ENCODE assay signal across 8 cellular contexts in genomic region chr9:136267261-136268111, GRCh38. TPM values are rescaled to one million over a fixed set of nuclear protein-coding genes. Genes with fewer than 3 reads are reported as not detected.
DNase-seq lines count a peak whose midpoint lies in the region; ATAC-seq and TF ChIP-seq lines count a peak whose summit lies in the region.

No MANE protein-coding gene starts in this region.

- H3K36me3 ChIP-seq in MG63 (no peaks in the 10 kb centered on the region), WERI-Rb-1 (no peaks in the 10 kb centered on the region), breast epithelium (no peaks in the 10 kb centered on the region), smooth muscle cell (ENCODE audit: low read depth) (no peaks in the 10 kb centered on the region)

- TF ChIP-seq CTCF in WERI-Rb-1 (IDR thresholded peaks at IDR 0.05; ENCODE audit: low read depth, low read length) (no peak), breast epithelium (IDR thresholded peaks at IDR 0.05) (no peak), smooth muscle cell (IDR thresholded peaks at IDR 0.05; ENCODE audit: borderline replicate concordance, insufficient read depth, poor library complexity, severe bottlenecking) (no peak)

- peak overlapping the region; percentile 67 for H2AFZ ChIP-seq in smooth muscle cell (ENCODE audit: low read depth)

- DNase-seq in DMS53 (lab: John Stamatoyannopoulos, UW): peak; percentile 77
- DNase-seq in MG63: peak; percentile 84
- DNase-seq in WERI-Rb-1: no peak
- peak; percentile 44 to 65 for DNase-seq in breast epithelium (ENCODE audit: low spot score in 2 of 2)
- DNase-seq in inferior parietal cortex (ENCODE audit: extremely low spot score): peak; percentile 66
- peak; percentile 62 for DNase-seq in smooth muscle cell (lab: John Stamatoyannopoulos, UW; ENCODE audit: unreplicated experiment)
- DNase-seq in NCI-H1105 treated with DMSO at 0.1 percent for 48 hours (lab: John Stamatoyannopoulos, UW): no peak

- ATAC-seq in GM21825 (IDR thresholded peaks at IDR 0.05; ENCODE audit: unreplicated experiment): peak; percentile 61

- H3K27me3 ChIP-seq in MG63: no peaks in the 10 kb centered on the region
- no peaks in the 10 kb centered on the region for H3K27me3 ChIP-seq in WERI-Rb-1 (ENCODE audit: insufficient read depth, low read depth, severe bottlenecking)
- H3K27me3 ChIP-seq in breast epithelium: no peaks in the 10 kb centered on the region
- H3K27me3 ChIP-seq in smooth muscle cell (ENCODE audit: low read depth): no peaks in the 10 kb centered on the region

- H3K27ac ChIP-seq in WERI-Rb-1 (peak overlapping the region; percentile 76), breast epithelium (peak overlapping the region in 1 of 2 donors; percentile 9), smooth muscle cell (ENCODE audit: low read depth) (no peak overlapping the region)

- no peak overlapping the region for H3K9ac ChIP-seq in smooth muscle cell (ENCODE audit: low read depth)

- peak overlapping the region; percentile 95 for H3K4me2 ChIP-seq in smooth muscle cell

- intact Hi-C loops in breast epithelium (cut with DNase I; ENCODE audit: low total_unique reads): loop anchor here (5.0 kb wide), 1 partner anchor 750 kb away; no protein-coding TSS in a partner anchor

- no peaks in the 10 kb centered on the region for H4K20me1 ChIP-seq in smooth muscle cell (ENCODE audit: low read depth)

- H3K4me1 ChIP-seq in breast epithelium (no peaks in the 10 kb centered on the region), smooth muscle cell (ENCODE audit: low read depth) (peaks cover 10% of the 10 kb centered on the region)

- H3K9me3 ChIP-seq in MG63 (0 out of 2 replicates have a peak, but pooled peaks cover 2% of the 10 kb centered on the region), WERI-Rb-1 (ENCODE audit: severe bottlenecking) (no peaks in the 10 kb centered on the region), breast epithelium (no peaks in the 10 kb centered on the region), smooth muscle cell (replicated peaks; ENCODE audit: low read depth) (no peaks in the 10 kb centered on the region)

- peak overlapping the region; percentile 28 for H3K4me3 ChIP-seq in MG63
- H3K4me3 ChIP-seq in WERI-Rb-1 (ENCODE audit: low read depth, low read length): no peak overlapping the region
- H3K4me3 ChIP-seq in breast epithelium: peak overlapping the region; percentile 35 to 65 (median 49)
- peak overlapping the region; percentile 59 for H3K4me3 ChIP-seq in smooth muscle cell

- 17% methylated on average over 43 of the region's 60 CpGs for WGBS in smooth muscle cell (ENCODE audit: low lambda C conversion rate)

- no peaks in the 10 kb centered on the region for H3F3A ChIP-seq in smooth muscle cell (ENCODE audit: low read depth)

- no peak for TF ChIP-seq POLR2A in breast epithelium (IDR thresholded peaks at IDR 0.05)

- H3K79me2 ChIP-seq in smooth muscle cell (ENCODE audit: low read depth): no peaks in the 10 kb centered on the region

RNA-seq across cellular contexts. Expression of gene QSOX2, which starts 21.9 kb away (rescaled TPM):
- 22.7 and 28.2 TPM in 2 replicates for total RNA-seq in MG63 (2014; rRNA removed; shearing (Covaris generic); ENCODE audit: low replicate concordance)
- total RNA-seq in breast epithelium (1 to 10 TPM; 5.6 to 8.8 (median 6.2) TPM), smooth muscle cell (8.7 TPM in 2 replicates)
- polyA plus RNA-seq in smooth muscle cell: 1.9 and 2.5 TPM in 2 replicates

RNA-seq across cellular contexts. Expression of gene CCDC187, which starts 36.4 kb away (rescaled TPM):
- total RNA-seq in MG63 (2014; rRNA removed; shearing (Covaris generic); ENCODE audit: low replicate concordance): 0.02 TPM in 1 of 2 replicates, not detected in the other
- not detected for total RNA-seq in breast epithelium
- total RNA-seq in smooth muscle cell: not detected in 2 replicates
- 0.10 TPM in 1 of 2 replicates, not detected in the other for polyA plus RNA-seq in smooth muscle cell

RNA-seq across cellular contexts. Expression of gene GPSM1, which starts 59.9 kb away (rescaled TPM):
- total RNA-seq in MG63 (2014; rRNA removed; shearing (Covaris generic); ENCODE audit: low replicate concordance): 31.4 and 46.3 TPM in 2 replicates
- total RNA-seq in breast epithelium: 10 to 100 TPM in 1 of 3 donors, 1 to 10 TPM in 2; 5.6 to 19.0 (median 8.6) TPM
- 17.1 and 21.1 TPM in 2 replicates for total RNA-seq in smooth muscle cell
- polyA plus RNA-seq in smooth muscle cell: 42.8 and 45.9 TPM in 2 replicates

Comparison
In these comparisons a context has a peak if more than half of its experiments do, and no peak if none do; other contexts are left out.
1. DNase-seq: peak in DMS53 (single experiment), MG63 (single experiment), breast epithelium (2 of 2), inferior parietal cortex (single experiment) and smooth muscle cell (single experiment); none in WERI-Rb-1 (single experiment) and NCI-H1105 treated with DMSO at 0.1 percent for 48 hours (single experiment).